In genomic region chr21:25039461-25040380, GRCh38 we compare ENCODE assay signal across 9 cellular contexts.
A peak's percentile ranks its signal among the peaks of the same experiment; 100 is the strongest.
DNase-seq lines count a peak whose midpoint lies in the region; ATAC-seq and TF ChIP-seq lines count a peak whose summit lies in the region.
"Had no signal": no experiment of that assay in that cellular context is flagged by ENCODE, and none has a peak within 500 bp of the region (broad histone marks: within the 10 kb centered on the region; RNA-seq: fewer than 3 reads in every experiment).

No MANE protein-coding gene starts in this region.

- H3K4me2 ChIP-seq in OCI-LY1 (ENCODE audit: low read length) = peak overlapping the region; percentile 24; the same call in 1 of the 2 replicates

- no peak overlapping the region for H2AFZ ChIP-seq in OCI-LY1 (ENCODE audit: low read length)

- no peak overlapping the region for H3K4me3 Mint-ChIP-seq in CD4-positive, alpha-beta T cell

- ATAC-seq in GM21528 (IDR thresholded peaks at IDR 0.05; ENCODE audit: low FRiP score, unreplicated experiment) = peak; percentile 89
- ATAC-seq in CD4-positive, alpha-beta T cell (ENCODE audit: poor library complexity) = no peak

- H3K4me1 ChIP-seq in OCI-LY1 (ENCODE audit: insufficient read depth, low read length, severe bottlenecking) = no peaks in the 10 kb centered on the region
- H3K4me1 ChIP-seq: SJCRH30 had no signal

- no peaks in the 10 kb centered on the region for H3K9me2 ChIP-seq in OCI-LY1 (ENCODE audit: low read depth, low read length)

- H3K4me1 Mint-ChIP-seq in CD4-positive, alpha-beta T cell (ENCODE audit: low read depth) = no peaks in the 10 kb centered on the region

- no peaks in the 10 kb centered on the region for H3F3A ChIP-seq in OCI-LY1 (ENCODE audit: insufficient read depth, low read length)

- no peaks in the 10 kb centered on the region for H3K27me3 Mint-ChIP-seq in CD4-positive, alpha-beta T cell

- POLR2A ChIA-PET in CD4-positive, alpha-beta T cell (lab: Charles Lee) = no interaction called here

- H3K9me3 Mint-ChIP-seq in CD4-positive, alpha-beta T cell = no peaks in the 10 kb centered on the region

- no peaks in the 10 kb centered on the region for H4K20me1 ChIP-seq in OCI-LY1 (ENCODE audit: insufficient read depth, low read length)

- H3K36me3 Mint-ChIP-seq in CD4-positive, alpha-beta T cell (ENCODE audit: low read depth) = no peaks in the 10 kb centered on the region

- no peak overlapping the region for H3K27ac ChIP-seq in OCI-LY1 (ENCODE audit: low read depth, low read length, poor library complexity, severe bottlenecking)
- H3K27ac ChIP-seq in CD4-positive, alpha-beta T cell (ENCODE audit: low read depth, low read length) = no peak overlapping the region
- H3K27ac ChIP-seq: SJCRH30 had no signal

- H3K27me3 ChIP-seq in OCI-LY1 (ENCODE audit: insufficient read depth, low read length) = no peaks in the 10 kb centered on the region
- H3K27me3 ChIP-seq in CD4-positive, alpha-beta T cell (ENCODE audit: control insufficient read depth, insufficient read depth, low read length) = no peaks in the 10 kb centered on the region
- H3K27me3 ChIP-seq: SJCRH30 had no signal

- peak overlapping the region; percentile 37; the same call in 1 of the 2 replicates for H3K4me3 ChIP-seq in GM08714 (ENCODE audit: low read length)
- no peak overlapping the region for H3K4me3 ChIP-seq in OCI-LY1 (ENCODE audit: low read depth, low read length, poor library complexity, severe bottlenecking)
- H3K4me3 ChIP-seq: SJCRH30 had no signal

- H3K36me3 ChIP-seq in OCI-LY1 (ENCODE audit: insufficient read depth, low read length) = no peaks in the 10 kb centered on the region
- H3K36me3 ChIP-seq: SJCRH30 had no signal

- peak; percentile 15 for DNase-seq in HS-27A (ENCODE audit: low read depth)
- peak; percentile 68 for DNase-seq in kidney glomerular epithelial cell (lab: John Stamatoyannopoulos, UW)
- no peak for DNase-seq in 8988T
- DNase-seq in posterior vena cava (ENCODE audit: low spot score) = no peak
- no peak for DNase-seq in CD4-positive, alpha-beta T cell

- peak; percentile 25 for TF ChIP-seq CTCF in OCI-LY1 (IDR thresholded peaks at IDR 0.05; ENCODE audit: low read length)
- no peak for TF ChIP-seq CTCF in CD4-positive, alpha-beta T cell (IDR thresholded peaks at IDR 0.05)

- no peak overlapping the region for H3K9ac ChIP-seq in OCI-LY1 (ENCODE audit: low read length)

- H3K79me2 ChIP-seq in OCI-LY1 (ENCODE audit: insufficient read depth, low read length) = no peaks in the 10 kb centered on the region

- H3K9me3 ChIP-seq in OCI-LY1 (ENCODE audit: low read length) = no peaks in the 10 kb centered on the region
- no peaks in the 10 kb centered on the region for H3K9me3 ChIP-seq in CD4-positive, alpha-beta T cell (ENCODE audit: control insufficient read depth, low read length)
- H3K9me3 ChIP-seq: SJCRH30 had no signal

- intact Hi-C loops in posterior vena cava (cut with DNase I) = no loop called here
- intact Hi-C loops in CD4-positive, alpha-beta T cell (cut with DNase I, micrococcal nuclease) = no loop called here

- no peak overlapping the region for H3K27ac Mint-ChIP-seq in CD4-positive, alpha-beta T cell

- CTCF ChIA-PET in CD4-positive, alpha-beta T cell (lab: Charles Lee) = no interaction called here

Comparison
In these comparisons a context has a peak if more than half of its experiments do, and no peak if none do; other contexts are left out.
1. DNase-seq: peak in HS-27A (single experiment) and kidney glomerular epithelial cell (single experiment); none in 8988T (single experiment), posterior vena cava (single experiment) and CD4-positive, alpha-beta T cell (0 of 10).